In genomic region chr3:120438971-120439370, GRCh38 we compare ENCODE assay signal across 12 cellular contexts. TPM values are rescaled to one million over a fixed set of nuclear protein-coding genes. Genes with fewer than 3 reads are reported as not detected.
DNase-seq lines count a peak whose midpoint lies in the region; ATAC-seq, FAIRE-seq and TF ChIP-seq lines count a peak whose summit lies in the region.
"Had no signal": no experiment of that assay in that cellular context is flagged by ENCODE, and none has a peak within 500 bp of the region (broad histone marks: within the 10 kb centered on the region; RNA-seq: fewer than 3 reads in every experiment).

No MANE protein-coding gene starts in this region.

- ATAC-seq in A549, result peak; percentile 69 to 81; a peak in 5 of 6 replicates
- ATAC-seq in Right ventricle myocardium superior (ENCODE audit: poor library complexity), result peak; percentile 65
- no peak for ATAC-seq in activated CD8-positive, alpha-beta T cell treated with anti-CD3 and anti-CD28 coated beads, Interleukin-2, amount 10 ng/mL, durations not matched to agents 7 days and 5 days

- TF ChIP-seq CTCF in A549 (IDR thresholded peaks at IDR 0.05) (no peak), astrocyte (IDR thresholded peaks at IDR 0.05; ENCODE audit: insufficient read depth, low read depth, low read length) (no peak)

- H3K9me3 Mint-ChIP-seq in astrocyte (ENCODE audit: unreplicated experiment), result no peaks in the 10 kb centered on the region
- H3K9me3 Mint-ChIP-seq in activated CD8-positive, alpha-beta T cell treated with anti-CD3 and anti-CD28 coated beads, Interleukin-2, amount 10 ng/mL, durations not matched to agents 7 days and 5 days (ENCODE audit: insufficient read depth), result no peaks in the 10 kb centered on the region

- no peak overlapping the region for H3K4me3 ChIP-seq in A549
- H3K4me3 ChIP-seq in astrocyte (ENCODE audit: insufficient read depth, low read depth, low read length), result no peak overlapping the region
- H3K4me3 ChIP-seq: dorsolateral prefrontal cortex had no signal

- H3K27ac ChIP-seq in A549 (peak overlapping the region; percentile 78 to 83), astrocyte (ENCODE audit: low read depth, low read length) (peak overlapping the region; percentile 90)
- H3K27ac ChIP-seq: neutrophil had no signal

- H3K27ac Mint-ChIP-seq in astrocyte (ENCODE audit: unreplicated experiment), result peak overlapping the region; percentile 98
- H3K27ac Mint-ChIP-seq in activated CD8-positive, alpha-beta T cell treated with anti-CD3 and anti-CD28 coated beads, Interleukin-2, amount 10 ng/mL, durations not matched to agents 7 days and 5 days, result no peak overlapping the region

- H3K36me3 Mint-ChIP-seq in astrocyte (ENCODE audit: low read depth, unreplicated experiment), result peaks cover 13% of the 10 kb centered on the region
- no peaks in the 10 kb centered on the region for H3K36me3 Mint-ChIP-seq in activated CD8-positive, alpha-beta T cell treated with anti-CD3 and anti-CD28 coated beads, Interleukin-2, amount 10 ng/mL, durations not matched to agents 7 days and 5 days (ENCODE audit: low read depth)

- peaks cover 45% of the 10 kb centered on the region for H3K36me3 ChIP-seq in astrocyte (ENCODE audit: insufficient read depth, low read length)
- H3K36me3 ChIP-seq: neutrophil had no signal

- H3K79me2 ChIP-seq in astrocyte (ENCODE audit: insufficient read depth, low read length), result peaks cover 92% of the 10 kb centered on the region

- no peak for TF ChIP-seq POLR2A in A549 (IDR thresholded peaks at IDR 0.05; ENCODE audit: low read length)

- H4K20me1 ChIP-seq in astrocyte (ENCODE audit: insufficient read depth, low read length), result peaks cover 67% of the 10 kb centered on the region

- peaks cover 67% of the 10 kb centered on the region for H3K4me1 Mint-ChIP-seq in astrocyte (ENCODE audit: low read depth, unreplicated experiment)
- no peaks in the 10 kb centered on the region for H3K4me1 Mint-ChIP-seq in activated CD8-positive, alpha-beta T cell treated with anti-CD3 and anti-CD28 coated beads, Interleukin-2, amount 10 ng/mL, durations not matched to agents 7 days and 5 days (ENCODE audit: low read depth)

- H3K9me3 ChIP-seq in A549 (no peaks in the 10 kb centered on the region), astrocyte (ENCODE audit: insufficient read depth, low read depth, low read length) (no peaks in the 10 kb centered on the region)
- H3K9me3 ChIP-seq: neutrophil had no signal

- intact Hi-C loops in Right ventricle myocardium superior (cut with DNase I), result no loop called here

- no peak for FAIRE-seq in A549 (lab: Jason Lieb, UNC)
- peak; percentile 9 for FAIRE-seq in astrocyte (lab: Jason Lieb, UNC)
- FAIRE-seq: A204.1 had no signal

- no peaks in the 10 kb centered on the region for H3K27me3 ChIP-seq in astrocyte (ENCODE audit: insufficient read depth, low read length)
- H3K27me3 ChIP-seq: dorsolateral prefrontal cortex, neutrophil had no signal

- peak overlapping the region; percentile 73 for H3K9ac ChIP-seq in astrocyte (ENCODE audit: low read length)

- no peak overlapping the region for H2AFZ ChIP-seq in astrocyte (ENCODE audit: low read depth, low read length)

- TF ChIP-seq RAD21 in A549 (conservative IDR thresholded peaks at IDR 0.05 in 1 of 2, IDR thresholded peaks at IDR 0.05 in 1 of 2), result no peak

- CTCF ChIA-PET in A549 (lab: Yijun Ruan, JAX), result interaction anchor here (1.2 to 15.9 kb wide), 6 partner anchors 18 to 195 kb away, joined by 3 to 157 read pairs (median 10); no protein-coding TSS in a partner anchor
- CTCF ChIA-PET in activated CD8-positive, alpha-beta T cell treated with anti-CD3 and anti-CD28 coated beads, Interleukin-2, amount 10 ng/mL, durations not matched to agents 7 days and 5 days (lab: Charles Lee), result no interaction called here

- 26% methylated on average over 6 of the region's 6 CpGs for WGBS in A549 (ENCODE audit: missing lambda C conversion rate)

- H3K4me1 ChIP-seq in A549, result peaks cover 67% of the 10 kb centered on the region
- H3K4me1 ChIP-seq in astrocyte (ENCODE audit: insufficient read depth, low read length), result peaks cover 70% of the 10 kb centered on the region

- POLR2A ChIA-PET in A549 (lab: Yijun Ruan, JAX), result interaction anchor here (1.3 to 1.4 kb wide), 2 partner anchors 10 to 12 kb away, joined by 6 to 7 read pairs; partner anchors contain the start of gene FSTL1
- POLR2A ChIA-PET in activated CD8-positive, alpha-beta T cell treated with anti-CD3 and anti-CD28 coated beads, Interleukin-2, amount 10 ng/mL, durations not matched to agents 7 days and 5 days (lab: Charles Lee), result no interaction called here

- DNase-seq in A549 (ENCODE audit: low read depth in 1 of 2, low spot score in 1 of 2) (peak in 1 of 2 experiments; percentile 58), astrocyte (ENCODE audit: low read depth) (peak; percentile 86), Right ventricle myocardium superior (peak; percentile 67), non-pigmented ciliary epithelial cell (ENCODE audit: low read depth) (peak; percentile 69), cerebellar cortex (ENCODE audit: low spot score) (no peak), ecto neural progenitor cell (ENCODE audit: low spot score) (no peak), HUDEP-2 (lab: John Stamatoyannopoulos, UW; ENCODE audit: unreplicated experiment in 76 of 76) (no peak)
- no peak for DNase-seq in activated CD8-positive, alpha-beta T cell treated with anti-CD3 and anti-CD28 coated beads, Interleukin-2, amount 10 ng/mL, durations not matched to agents 7 days and 5 days
- DNase-seq: dorsolateral prefrontal cortex, NCI-H1694 had no signal

- no peaks in the 10 kb centered on the region for H3K27me3 Mint-ChIP-seq in astrocyte (ENCODE audit: low read depth, unreplicated experiment)
- H3K27me3 Mint-ChIP-seq in activated CD8-positive, alpha-beta T cell treated with anti-CD3 and anti-CD28 coated beads, Interleukin-2, amount 10 ng/mL, durations not matched to agents 7 days and 5 days (ENCODE audit: low read depth), result peaks cover 6% of the 10 kb centered on the region

- H3K4me3 Mint-ChIP-seq in astrocyte (ENCODE audit: unreplicated experiment), result peak overlapping the region; percentile 3
- H3K4me3 Mint-ChIP-seq in activated CD8-positive, alpha-beta T cell treated with anti-CD3 and anti-CD28 coated beads, Interleukin-2, amount 10 ng/mL, durations not matched to agents 7 days and 5 days, result no peak overlapping the region

- peak overlapping the region; percentile 73 for H3K4me2 ChIP-seq in A549
- peak overlapping the region; percentile 57 for H3K4me2 ChIP-seq in astrocyte (ENCODE audit: low read length)

- TF ChIP-seq EP300 in A549 (IDR thresholded peaks at IDR 0.05), result no peak; a peak in 1 of 5 replicates

TF ChIP-seq in A549, 52 proteins besides CTCF, POLR2A, EP300 and RAD21:
- TF ChIP-seq HOXB5 (CRISPR knock-in tag; IDR thresholded peaks at IDR 0.05) (0 out of 2 replicates have a peak, but pooled peaks have one; percentile 38), MAZ (IDR thresholded peaks at IDR 0.05; ENCODE audit: borderline replicate concordance, low read depth, low read length) (no peak)

RNA-seq across cellular contexts. Expression of gene FSTL1, which starts 11.8 kb away (rescaled TPM):
- 57.7 and 84.7 TPM in 2 replicates for polyA plus RNA-seq in A549 (2011; rRNA removed)
- polyA plus RNA-seq in A549 (2012; cell fraction: cytosol; rRNA removed), result 33.0 and 40.2 TPM in 2 replicates
- 37.2 and 50.3 TPM in 2 replicates for polyA plus RNA-seq in A549 (2012; cell fraction: nucleus; rRNA removed)
- 115 to 119 TPM (median 118 TPM) in 3 replicates for polyA plus RNA-seq in A549 (2017; fragmentation: RNase III; extraction: RNeasy Plus Mini Kit Qiagen cat#74134 plus additional on column Dnase treatment)
- polyA minus RNA-seq in A549 (2011; rRNA and poly(A)+ RNA removed), result 63.4 and 78.2 TPM in 2 replicates
- 1,010 and 1,056 TPM in 2 replicates for total RNA-seq in astrocyte
- total RNA-seq in Right ventricle myocardium superior, result 209 TPM
- under 1 TPM; 0.37 to 0.50 TPM for total RNA-seq in activated CD8-positive, alpha-beta T cell treated with anti-CD3 and anti-CD28 coated beads, Interleukin-2, amount 10 ng/mL, durations not matched to agents 7 days and 5 days

Comparison
In these comparisons a context has a peak if more than half of its experiments do, and no peak if none do; other contexts are left out.
1. DNase-seq: peak in astrocyte (single experiment), Right ventricle myocardium superior (single experiment) and non-pigmented ciliary epithelial cell (single experiment); none in activated CD8-positive, alpha-beta T cell treated with anti-CD3 and anti-CD28 coated beads, Interleukin-2, amount 10 ng/mL, durations not matched to agents 7 days and 5 days (single experiment), cerebellar cortex (single experiment), ecto neural progenitor cell (single experiment) and HUDEP-2 (0 of 76).
2. RNA of gene FSTL1, which starts 11.8 kb away (total RNA-seq): 1,010 to 1,056 TPM in astrocyte and 209 TPM in Right ventricle myocardium superior (single experiment); 0.37 to 0.50 TPM in activated CD8-positive, alpha-beta T cell treated with anti-CD3 and anti-CD28 coated beads, Interleukin-2, amount 10 ng/mL, durations not matched to agents 7 days and 5 days; every median in the first group is over 100 times any median in the second.